1 cellular context compared by ENCODE assay signal in the genomic region with DNA sequence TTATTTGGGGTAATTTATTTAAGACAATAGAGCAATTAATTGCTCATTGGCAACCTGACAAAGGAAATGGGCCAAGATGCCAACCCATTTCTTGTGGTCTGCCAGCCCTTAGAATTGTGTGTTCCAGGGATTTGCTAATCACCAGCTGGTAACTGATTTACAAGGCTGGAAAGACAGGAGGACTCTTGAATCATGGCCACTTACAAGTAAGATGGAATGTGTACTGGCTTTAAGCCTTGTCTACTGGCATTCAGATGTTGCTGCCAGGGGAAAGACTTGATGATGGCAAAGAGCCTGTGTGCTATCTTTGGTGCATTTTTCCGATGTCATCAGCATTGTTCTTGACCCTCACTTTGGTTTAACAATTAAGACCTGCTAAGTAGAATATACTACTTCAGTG.
TF ChIP-seq lines count a peak whose summit lies in the region.

No MANE protein-coding gene starts in this region.

TF ChIP-seq in IMR-90, 13 proteins besides CTCF, POLR2A, EP300 and RAD21 (continued from another document):
- TF ChIP-seq, protein P1, sequence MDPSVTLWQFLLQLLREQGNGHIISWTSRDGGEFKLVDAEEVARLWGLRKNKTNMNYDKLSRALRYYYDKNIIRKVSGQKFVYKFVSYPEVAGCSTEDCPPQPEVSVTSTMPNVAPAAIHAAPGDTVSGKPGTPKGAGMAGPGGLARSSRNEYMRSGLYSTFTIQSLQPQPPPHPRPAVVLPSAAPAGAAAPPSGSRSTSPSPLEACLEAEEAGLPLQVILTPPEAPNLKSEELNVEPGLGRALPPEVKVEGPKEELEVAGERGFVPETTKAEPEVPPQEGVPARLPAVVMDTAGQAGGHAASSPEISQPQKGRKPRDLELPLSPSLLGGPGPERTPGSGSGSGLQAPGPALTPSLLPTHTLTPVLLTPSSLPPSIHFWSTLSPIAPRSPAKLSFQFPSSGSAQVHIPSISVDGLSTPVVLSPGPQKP (IDR thresholded peaks at IDR 0.05; ENCODE audit: borderline replicate concordance, low read depth, low read length): no peak
- TF ChIP-seq MXI1 (IDR thresholded peaks at IDR 0.05; ENCODE audit: borderline replicate concordance, low read depth, low read length) (no peak), CEBPB (IDR thresholded peaks at IDR 0.05; ENCODE audit: low read depth, low read length) (no peak), RFX5 (IDR thresholded peaks at IDR 0.05; ENCODE audit: low read depth, low read length) (no peak), BHLHE40 (IDR thresholded peaks at IDR 0.05; ENCODE audit: low read depth, low read length) (no peak), SMC3 (IDR thresholded peaks at IDR 0.05; ENCODE audit: low read depth, low read length) (no peak)
- TF ChIP-seq, protein P2, sequence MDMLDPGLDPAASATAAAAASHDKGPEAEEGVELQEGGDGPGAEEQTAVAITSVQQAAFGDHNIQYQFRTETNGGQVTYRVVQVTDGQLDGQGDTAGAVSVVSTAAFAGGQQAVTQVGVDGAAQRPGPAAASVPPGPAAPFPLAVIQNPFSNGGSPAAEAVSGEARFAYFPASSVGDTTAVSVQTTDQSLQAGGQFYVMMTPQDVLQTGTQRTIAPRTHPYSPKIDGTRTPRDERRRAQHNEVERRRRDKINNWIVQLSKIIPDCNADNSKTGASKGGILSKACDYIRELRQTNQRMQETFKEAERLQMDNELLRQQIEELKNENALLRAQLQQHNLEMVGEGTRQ (IDR thresholded peaks at IDR 0.05; ENCODE audit: low read depth, low read length): no peak
TF ChIP-seq in IMR-90: peak in this region for 0.
